In genomic region chr9:38638881-38639576, GRCh38 we compare ENCODE assay signal across 13 cellular contexts. TPM values are rescaled to one million over a fixed set of nuclear protein-coding genes. Genes with fewer than 3 reads are reported as not detected.
A peak's percentile ranks its signal among the peaks of the same experiment; 100 is the strongest.
DNase-seq lines count a peak whose midpoint lies in the region; ATAC-seq and TF ChIP-seq lines count a peak whose summit lies in the region.
"Had no signal": no experiment of that assay in that cellular context is flagged by ENCODE, and none has a peak within 500 bp of the region (broad histone marks: within the 10 kb centered on the region; RNA-seq: fewer than 3 reads in every experiment).

No MANE protein-coding gene starts in this region.

- no peak overlapping the region for H3K9ac ChIP-seq in PC-3 (ENCODE audit: low read length)

- H3K27ac ChIP-seq in HL-60 (replicated peaks) = peak overlapping the region; percentile 67
- H3K27ac ChIP-seq in PC-3 (ENCODE audit: low read length) = peak overlapping the region; percentile 20
- no peak overlapping the region for H3K27ac ChIP-seq in esophagus muscularis mucosa (replicated peaks in 1 of 4)
- H3K27ac ChIP-seq: C4-2B had no signal

- no peaks in the 10 kb centered on the region for H3K79me2 ChIP-seq in PC-3 (ENCODE audit: low read length)

- H3K36me3 Mint-ChIP-seq in type B pancreatic cell = no peaks in the 10 kb centered on the region
- H3K36me3 Mint-ChIP-seq: CD4-positive, alpha-beta memory T cell had no signal

- H3K9me3 Mint-ChIP-seq in type B pancreatic cell = peaks cover 4% of the 10 kb centered on the region
- H3K9me3 Mint-ChIP-seq: CD4-positive, alpha-beta memory T cell had no signal

- no peaks in the 10 kb centered on the region for H3K36me3 ChIP-seq in PC-3 (ENCODE audit: low read depth, low read length)
- H3K36me3 ChIP-seq in esophagus muscularis mucosa = no peaks in the 10 kb centered on the region
- H3K36me3 ChIP-seq: BE2C had no signal

- intact Hi-C loops in PC-3 (cut with micrococcal nuclease) = no loop called here
- intact Hi-C loops in esophagus muscularis mucosa (cut with DNase I) = no loop called here

- no peak for TF ChIP-seq POLR2A in esophagus muscularis mucosa (IDR thresholded peaks at IDR 0.05; ENCODE audit: low read depth)

- 88% methylated on average over 6 of the region's 6 CpGs for WGBS in esophagus muscularis mucosa

- H3K27me3 ChIP-seq in HL-60 (ENCODE audit: insufficient read depth, poor library complexity, severe bottlenecking) (no peaks in the 10 kb centered on the region), PC-3 (ENCODE audit: low read length) (no peaks in the 10 kb centered on the region), esophagus muscularis mucosa (peaks cover 0 to 36% (median 0%) of the 10 kb centered on the region in 4 donors)

- CTCF ChIA-PET in PC-3 (lab: Charles Lee) = interaction anchor here (1.0 kb wide), 1 partner anchor 89 kb away, joined by 4 read pairs; no protein-coding TSS in a partner anchor

- peaks cover 12% of the 10 kb centered on the region for H3K27me3 Mint-ChIP-seq in type B pancreatic cell

- no peak for TF ChIP-seq CTCF in HL-60 (IDR thresholded peaks at IDR 0.05; ENCODE audit: insufficient read depth, low read length)
- TF ChIP-seq CTCF in PC-3 (conservative IDR thresholded peaks at IDR 0.05; ENCODE audit: low read depth, low read length) = no peak
- no peak for TF ChIP-seq CTCF in esophagus muscularis mucosa (IDR thresholded peaks at IDR 0.05)
- TF ChIP-seq CTCF in type B pancreatic cell (conservative IDR thresholded peaks at IDR 0.05) = no peak
- TF ChIP-seq CTCF in GM13977 (IDR thresholded peaks at IDR 0.05; ENCODE audit: extremely low read depth, insufficient read depth, missing control alignments) = no peak

- H3K4me1 ChIP-seq in PC-3 (ENCODE audit: insufficient read depth, low read length) = peaks cover 19% of the 10 kb centered on the region
- H3K4me1 ChIP-seq in esophagus muscularis mucosa = no peaks in the 10 kb centered on the region
- H3K4me1 ChIP-seq: BE2C had no signal

- no TSS peak for BruUV-seq in PC-3 (replicated peaks; lab: Mats Ljungman, UMichigan)

- no peak for DNase-seq in HL-60 (ENCODE audit: low read depth in 1 of 2, low spot score in 1 of 2)
- DNase-seq in PC-3 = peak; percentile 62
- DNase-seq in esophagus muscularis mucosa (ENCODE audit: extremely low spot score) = peak; percentile 24
- DNase-seq in type B pancreatic cell (ENCODE audit: extremely low spot score, unreplicated experiment) = no peak
- no peak for DNase-seq in GM13977 (ENCODE audit: low spot score)
- DNase-seq: BE2C; CD4-positive, alpha-beta memory T cell; DND-41; GDM1 had no signal

- no peak overlapping the region for H3K4me2 ChIP-seq in PC-3 (ENCODE audit: low read length)

- ATAC-seq in PC-3 (peak; percentile 75), HG03432 (IDR thresholded peaks at IDR 0.05; ENCODE audit: unreplicated experiment) (no peak), HG03520 (IDR thresholded peaks at IDR 0.05; ENCODE audit: unreplicated experiment) (no peak)
- ATAC-seq: K562 had no signal

- peak overlapping the region; percentile 2 for H3K27ac Mint-ChIP-seq in type B pancreatic cell

- POLR2A ChIA-PET in PC-3 (lab: Charles Lee; ENCODE audit: unreplicated experiment) = no interaction called here

- no peaks in the 10 kb centered on the region for H3F3A ChIP-seq in PC-3 (ENCODE audit: low read length, unreplicated experiment)

- H2AFZ ChIP-seq in PC-3 (ENCODE audit: low read length) = no peak overlapping the region

- H3K9me3 ChIP-seq in PC-3 (ENCODE audit: low read length) (no peaks in the 10 kb centered on the region), esophagus muscularis mucosa (no peaks in the 10 kb centered on the region)
- H3K9me3 ChIP-seq: BE2C had no signal

- no peak overlapping the region for H3K4me3 Mint-ChIP-seq in type B pancreatic cell
- H3K4me3 Mint-ChIP-seq: CD4-positive, alpha-beta memory T cell had no signal

- no peaks in the 10 kb centered on the region for H4K20me1 ChIP-seq in PC-3 (ENCODE audit: low read length)

- no peak for TF ChIP-seq EP300 in esophagus muscularis mucosa (IDR thresholded peaks at IDR 0.05)

- peaks cover 6% of the 10 kb centered on the region for H3K4me1 Mint-ChIP-seq in type B pancreatic cell (ENCODE audit: unreplicated experiment)
- H3K4me1 Mint-ChIP-seq: CD4-positive, alpha-beta memory T cell had no signal

- H3K4me3 ChIP-seq in HL-60 (replicated peaks; ENCODE audit: insufficient read depth, low read length) (no peak overlapping the region), PC-3 (ENCODE audit: low read length) (no peak overlapping the region), esophagus muscularis mucosa (no peak overlapping the region)
- H3K4me3 ChIP-seq: K562 had no signal

- in situ Hi-C loops in GM13977 (cut with MboI; ENCODE audit: low pct_unique_long_range_greater_than_20kb, low sequenced_read_pairs, unreplicated experiment) = no loop called here

- no peaks in the 10 kb centered on the region for H3K9me2 ChIP-seq in PC-3 (replicated peaks; ENCODE audit: low read length)

RNA-seq across cellular contexts. Expression of gene ANKRD18A, which starts 18.6 kb away (rescaled TPM):
- 2.2 and 3.4 TPM in 2 replicates for total RNA-seq in PC-3 (2014; rRNA removed)
- total RNA-seq in esophagus muscularis mucosa = under 1 TPM in 3 of 4 donors, not detected in 1; 0.11 to 0.58 (median 0.17) TPM
- 4.3 and 7.1 TPM in 2 replicates for total RNA-seq in type B pancreatic cell (ENCODE audit: low replicate concordance)

Comparison
In these comparisons a context has a peak if more than half of its experiments do, and no peak if none do; other contexts are left out.
1. DNase-seq: peak in PC-3 (single experiment) and esophagus muscularis mucosa (single experiment); none in HL-60 (0 of 2), type B pancreatic cell (single experiment) and GM13977 (single experiment).
2. H3K27ac ChIP-seq: peak in HL-60 (single experiment) and PC-3 (single experiment); none in esophagus muscularis mucosa (0 of 4).